ENCODE assay signal across 33 cellular contexts in the genomic region with DNA sequence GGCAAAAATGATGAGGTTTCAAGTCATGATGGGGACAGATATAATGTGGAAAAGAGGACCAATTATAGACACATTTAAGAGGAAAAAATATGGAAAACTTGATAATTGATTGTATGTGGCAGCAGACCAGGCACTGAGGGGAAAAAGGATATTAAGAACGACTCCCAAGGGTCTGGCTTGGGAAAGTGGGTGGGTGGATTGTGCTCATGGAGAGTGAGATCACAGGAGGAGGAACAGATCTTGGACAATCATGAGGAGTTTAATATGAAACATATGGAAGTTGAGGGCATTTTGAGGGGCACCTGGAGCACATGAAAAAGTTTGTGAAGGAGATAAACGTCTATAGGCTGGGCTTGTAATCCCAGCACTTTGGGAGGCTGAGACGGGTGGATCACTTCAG.
"Had no signal": no experiment of that assay in that cellular context is flagged by ENCODE, and none has a peak within 500 bp of the region (broad histone marks: within the 10 kb centered on the region; RNA-seq: fewer than 3 reads in every experiment).

No MANE protein-coding gene starts in this region.

- H3K9me3 ChIP-seq: MG63 had no signal

- H3K27ac ChIP-seq: KMS-11 had no signal

- H3K27me3 ChIP-seq: MG63 had no signal

- H3K36me3 ChIP-seq: MG63 had no signal

- H3K4me2 ChIP-seq: KMS-11 had no signal

- DNase-seq: Karpas-422, Kasumi-1, KG1, MG63, MV-4-11, NCI-H1048, NCI-H1092, NCI-H1092 treated with DMSO at 0.1 percent for 48 hours, NCI-H1105, NCI-H1105 treated with DMSO at 0.1 percent for 48 hours, NCI-H1417, NCI-H1417 treated with DMSO at 0.1 percent for 48 hours, NCI-H1436, NCI-H1436 treated with DMSO at 0.1 percent for 48 hours, NCI-H146, NCI-H1694, NCI-H1694 treated with DMSO at 0.1 percent for 48 hours, NCI-H187, NCI-H187 treated with DMSO at 0.1 percent for 48 hours, NCI-H1930, NCI-H2029, NCI-H2029 treated with DMSO at 0.1 percent for 48 hours, NCI-H2081, NCI-H2081 treated with DMSO at 0.1 percent for 48 hours, NCI-H2107, NCI-H2171, NCI-H2171 treated with DMSO at 0.1 percent for 48 hours, NCI-H2227 treated with DMSO at 0.1 percent for 48 hours, NCI-H226, NCI-H345, NCI-H446, NCI-H446 treated with DMSO at 0.1 percent for 48 hours had no signal

- H3K4me3 ChIP-seq: MG63 had no signal

- H3K9ac ChIP-seq: KMS-11 had no signal
